In the genomic region with DNA sequence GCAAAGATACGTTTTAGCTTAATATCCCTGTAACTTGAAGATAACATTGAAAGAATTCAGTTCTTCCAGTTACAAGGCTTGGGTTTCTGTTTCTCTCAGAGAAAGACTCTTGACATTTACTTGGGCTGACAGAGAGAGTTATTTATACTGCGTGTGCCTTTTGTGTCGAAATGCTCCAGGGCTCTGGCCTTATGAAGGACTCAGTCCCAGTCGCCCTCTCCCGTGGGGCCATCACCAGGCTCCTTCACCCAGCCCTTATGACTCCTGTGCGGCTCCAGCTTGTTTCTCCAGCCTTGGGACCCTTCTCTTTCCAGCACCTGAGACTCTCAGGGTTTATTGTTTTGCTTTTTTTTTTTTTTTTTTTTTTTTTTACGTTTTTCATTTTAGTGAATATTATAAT, we compare ENCODE assay signal across 31 cellular contexts.
DNase-seq lines count a peak whose midpoint lies in the region; ATAC-seq and TF ChIP-seq lines count a peak whose summit lies in the region.
"Had no signal": no experiment of that assay in that cellular context is flagged by ENCODE, and none has a peak within 500 bp of the region (broad histone marks: within the 10 kb centered on the region; RNA-seq: fewer than 3 reads in every experiment).

No MANE protein-coding gene starts in this region.

- H3K4me3 ChIP-seq in right cardiac atrium (ENCODE audit: low read length) (no peak overlapping the region), tibial artery (peak overlapping the region in 1 of 2 donors; percentile 15)
- H3K4me3 ChIP-seq: A549; BLaER1 treated with 17β-estradiol and CSF1 and Interleukin-3, amounts not matched to agents 10 nM and 100 nM; GM12878; HAP-1; MG63 had no signal

- H3K9me3 ChIP-seq in right cardiac atrium (ENCODE audit: control insufficient read depth, low read length) (no peaks in the 10 kb centered on the region), tibial artery (no peaks in the 10 kb centered on the region)
- H3K9me3 ChIP-seq: A549; BLaER1 treated with 17β-estradiol and CSF1 and Interleukin-3, amounts not matched to agents 10 nM and 100 nM; HAP-1; MG63 had no signal

- no peak overlapping the region for H3K4me3 Mint-ChIP-seq in activated T-helper 1 cell treated with anti-CD3 and anti-CD28 coated beads, Interleukin-12 subunit alpha, Interleukin-12 subunit beta, Interleukin-2, Interleukin-4 antibody, amounts not matched to agents 30 ng/mL and 10 ng/mL and 1 ng/mL, durations not matched to agents 14 hours and 24 hours and 36 hours
- H3K4me3 Mint-ChIP-seq: CD4-positive, alpha-beta memory T cell; HFFc6 had no signal

- H3K4me1 Mint-ChIP-seq in activated T-helper 1 cell treated with anti-CD3 and anti-CD28 coated beads, Interleukin-12 subunit alpha, Interleukin-12 subunit beta, Interleukin-2, Interleukin-4 antibody, amounts not matched to agents 30 ng/mL and 10 ng/mL and 1 ng/mL, durations not matched to agents 14 hours and 24 hours and 36 hours (ENCODE audit: low read depth): peaks cover 6% of the 10 kb centered on the region
- H3K4me1 Mint-ChIP-seq: CD4-positive, alpha-beta memory T cell had no signal

- WGBS in right cardiac atrium: 72% methylated on average over 7 of the region's 7 CpGs

- H3K27me3 Mint-ChIP-seq in activated T-helper 1 cell treated with anti-CD3 and anti-CD28 coated beads, Interleukin-12 subunit alpha, Interleukin-12 subunit beta, Interleukin-2, Interleukin-4 antibody, amounts not matched to agents 30 ng/mL and 10 ng/mL and 1 ng/mL, durations not matched to agents 14 hours and 24 hours and 36 hours (ENCODE audit: insufficient read depth): no peaks in the 10 kb centered on the region
- H3K27me3 Mint-ChIP-seq: CD4-positive, alpha-beta memory T cell had no signal

- intact Hi-C loops in right cardiac atrium (cut with DNase I): no loop called here
- intact Hi-C loops in tibial artery (cut with DNase I; ENCODE audit: low total_unique reads): no loop called here
- intact Hi-C loops in activated T-helper 1 cell treated with anti-CD3 and anti-CD28 coated beads, Interleukin-12 subunit alpha, Interleukin-12 subunit beta, Interleukin-2, Interleukin-4 antibody, amounts not matched to agents 30 ng/mL and 10 ng/mL and 1 ng/mL, durations not matched to agents 14 hours and 24 hours and 36 hours (cut with micrococcal nuclease): no loop called here

- H3K36me3 Mint-ChIP-seq in activated T-helper 1 cell treated with anti-CD3 and anti-CD28 coated beads, Interleukin-12 subunit alpha, Interleukin-12 subunit beta, Interleukin-2, Interleukin-4 antibody, amounts not matched to agents 30 ng/mL and 10 ng/mL and 1 ng/mL, durations not matched to agents 14 hours and 24 hours and 36 hours (ENCODE audit: low read depth): no peaks in the 10 kb centered on the region
- H3K36me3 Mint-ChIP-seq: CD4-positive, alpha-beta memory T cell had no signal

- peak; percentile 19 for DNase-seq in SK-MEL-5 (ENCODE audit: low read depth, low spot score)
- peak; percentile 17 for DNase-seq in foreskin melanocyte
- peak in 1 of 3 donors; percentile 40 for DNase-seq in right cardiac atrium
- DNase-seq in tibial artery: peak in 1 of 2 donors; percentile 73
- no peak for DNase-seq in activated T-helper 1 cell treated with anti-CD3 and anti-CD28 coated beads, Interleukin-12 subunit alpha, Interleukin-12 subunit beta, Interleukin-2, Interleukin-4 antibody, amounts not matched to agents 30 ng/mL and 10 ng/mL and 1 ng/mL, durations not matched to agents 14 hours and 24 hours and 36 hours (ENCODE audit: low spot score)
- DNase-seq: AML-193; CD4-positive, alpha-beta memory T cell; COR-L47; DMS53; GDM1; GOT3; HFFc6; IMR-90; KG1; MG63; NCI-H1105 treated with DMSO at 0.1 percent for 48 hours; NCI-H2081; NCI-H2171; NCI-H226; NCI-H510A; NCI-H69; SIG-M5 had no signal

- no peak for TF ChIP-seq CTCF in tibial artery (IDR thresholded peaks at IDR 0.05)

- no peaks in the 10 kb centered on the region for H3K36me3 ChIP-seq in tibial artery
- H3K36me3 ChIP-seq: BLaER1 treated with 17β-estradiol and CSF1 and Interleukin-3, amounts not matched to agents 10 nM and 100 nM; HAP-1; MG63 had no signal

- H3K27me3 ChIP-seq in right cardiac atrium (ENCODE audit: control insufficient read depth, insufficient read depth) (no peaks in the 10 kb centered on the region), tibial artery (no peaks in the 10 kb centered on the region)
- H3K27me3 ChIP-seq: BLaER1 treated with 17β-estradiol and CSF1 and Interleukin-3, amounts not matched to agents 10 nM and 100 nM; MG63 had no signal

- no peak overlapping the region for H3K27ac Mint-ChIP-seq in activated T-helper 1 cell treated with anti-CD3 and anti-CD28 coated beads, Interleukin-12 subunit alpha, Interleukin-12 subunit beta, Interleukin-2, Interleukin-4 antibody, amounts not matched to agents 30 ng/mL and 10 ng/mL and 1 ng/mL, durations not matched to agents 14 hours and 24 hours and 36 hours
- H3K27ac Mint-ChIP-seq: CD4-positive, alpha-beta memory T cell; HFFc6 had no signal

- peak; percentile 67 to 68 for ATAC-seq in right cardiac atrium
- no peak for ATAC-seq in HG03108 (IDR thresholded peaks at IDR 0.05; ENCODE audit: unreplicated experiment)
- no peak for ATAC-seq in GM19452 (IDR thresholded peaks at IDR 0.05; ENCODE audit: unreplicated experiment)
- ATAC-seq: A549, GM12878, Panc1, SK-N-SH treated with all-trans-retinoic acid at 6 μM for 48 hours had no signal

- in situ Hi-C loops in SK-MEL-5 (cut with HindIII; ENCODE audit: low pct_unique_long_range_greater_than_20kb, low sequenced_read_pairs): no loop called here

- H3K9me3 Mint-ChIP-seq in activated T-helper 1 cell treated with anti-CD3 and anti-CD28 coated beads, Interleukin-12 subunit alpha, Interleukin-12 subunit beta, Interleukin-2, Interleukin-4 antibody, amounts not matched to agents 30 ng/mL and 10 ng/mL and 1 ng/mL, durations not matched to agents 14 hours and 24 hours and 36 hours: peaks cover 3% of the 10 kb centered on the region
- H3K9me3 Mint-ChIP-seq: HFFc6 had no signal

- H3K27ac ChIP-seq in right cardiac atrium (ENCODE audit: low read length): no peak overlapping the region
- H3K27ac ChIP-seq in tibial artery: peak overlapping the region; percentile 33 to 43
- H3K27ac ChIP-seq: A549; BLaER1 treated with 17β-estradiol and CSF1 and Interleukin-3, amounts not matched to agents 10 nM and 100 nM; RWPE1 had no signal

- H3K4me1 ChIP-seq in right cardiac atrium (ENCODE audit: control insufficient read depth, insufficient read depth, low read length) (no peaks in the 10 kb centered on the region), tibial artery (peaks cover 0 to 25% (median 0%) of the 10 kb centered on the region in 4 donors)
- H3K4me1 ChIP-seq: A549, HAP-1 had no signal

Comparison
In these comparisons a context has a peak if more than half of its experiments do, and no peak if none do; other contexts are left out.
1. ATAC-seq: peak in right cardiac atrium (2 of 2); none in HG03108 (single experiment) and GM19452 (single experiment).